1 cellular context compared by ENCODE assay signal in the genomic region with DNA sequence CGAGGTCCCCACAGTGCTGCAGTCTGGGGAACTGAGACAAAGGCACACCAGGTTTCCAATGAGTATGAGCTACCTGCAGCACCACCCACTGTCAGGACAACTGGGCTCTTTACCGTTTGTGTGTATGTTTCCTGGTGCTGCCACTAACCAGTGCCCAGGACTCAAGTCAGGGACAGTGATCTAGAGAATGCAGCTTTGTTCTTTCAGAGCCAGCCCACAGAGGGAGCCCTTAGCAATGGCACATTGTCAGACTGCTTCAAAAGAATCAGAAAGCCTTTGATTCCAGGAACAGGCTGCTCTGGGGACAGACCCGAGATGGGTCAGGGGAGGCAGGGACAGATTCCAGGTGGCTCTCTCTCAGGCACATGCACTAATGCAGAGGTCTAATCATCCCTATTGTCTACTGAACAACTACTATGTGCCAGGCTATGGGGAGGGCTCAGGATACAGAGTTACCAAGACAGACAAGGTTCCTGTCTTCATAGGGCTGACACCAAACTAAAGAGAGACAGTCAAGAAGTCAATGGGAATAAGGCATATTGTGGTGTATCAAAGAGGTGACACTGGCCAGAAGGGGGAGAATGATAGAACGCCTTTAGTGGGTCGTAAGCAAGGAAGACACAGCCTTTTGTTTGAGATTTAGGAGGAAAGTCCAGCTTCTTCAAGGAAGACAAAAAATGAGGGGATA.
TF ChIP-seq lines count a peak whose summit lies in the region.

No MANE protein-coding gene starts in this region.

TF ChIP-seq in HepG2, 621 proteins besides CTCF, POLR2A, EP300 and RAD21 (continued from another document):
- peak; percentile 50 for TF ChIP-seq XRCC5 (optimal IDR thresholded peaks at IDR 0.05; ENCODE audit: low read length)
- TF ChIP-seq, protein P1, sequence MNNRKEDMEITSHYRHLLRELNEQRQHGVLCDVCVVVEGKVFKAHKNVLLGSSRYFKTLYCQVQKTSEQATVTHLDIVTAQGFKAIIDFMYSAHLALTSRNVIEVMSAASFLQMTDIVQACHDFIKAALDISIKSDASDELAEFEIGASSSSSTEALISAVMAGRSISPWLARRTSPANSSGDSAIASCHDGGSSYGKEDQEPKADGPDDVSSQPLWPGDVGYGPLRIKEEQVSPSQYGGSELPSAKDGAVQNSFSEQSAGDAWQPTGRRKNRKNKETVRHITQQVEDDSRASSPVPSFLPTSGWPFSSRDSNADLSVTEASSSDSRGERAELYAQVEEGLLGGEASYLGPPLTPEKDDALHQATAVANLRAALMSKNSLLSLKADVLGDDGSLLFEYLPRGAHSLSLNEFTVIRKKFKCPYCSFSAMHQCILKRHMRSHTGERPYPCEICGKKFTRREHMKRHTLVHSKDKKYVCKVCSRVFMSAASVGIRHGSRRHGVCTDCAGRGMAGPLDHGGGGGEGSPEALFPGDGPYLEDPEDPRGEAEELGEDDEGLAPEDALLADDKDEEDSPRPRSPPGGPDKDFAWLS (CRISPR knock-in tag; IDR thresholded peaks at IDR 0.05; ENCODE audit: borderline replicate concordance), result no peak
